ENCODE assay signal across 1 cellular context in genomic region chr15:89822030-89822429, GRCh38.
TF ChIP-seq lines count a peak whose summit lies in the region.

No MANE protein-coding gene starts in this region.

TF ChIP-seq in H1, 55 proteins besides CTCF, POLR2A, EP300 and RAD21 (continued from another document):
- no peak for TF ChIP-seq BACH1 (IDR thresholded peaks at IDR 0.05; ENCODE audit: low read length)
- TF ChIP-seq JUND (IDR thresholded peaks at IDR 0.05; ENCODE audit: low read length) = no peak
- no peak for TF ChIP-seq KDM1A (IDR thresholded peaks at IDR 0.05; ENCODE audit: borderline replicate concordance, low read length)
- TF ChIP-seq EZH2 (IDR thresholded peaks at IDR 0.05; ENCODE audit: low read depth, low read length, severe bottlenecking) = no peak
- TF ChIP-seq CREB1 (IDR thresholded peaks at IDR 0.05) = no peak
- TF ChIP-seq GABPA (IDR thresholded peaks at IDR 0.05; ENCODE audit: borderline replicate concordance, insufficient read depth, low read length) = no peak
- TF ChIP-seq CEBPB (IDR thresholded peaks at IDR 0.05; ENCODE audit: low read depth, low read length) = no peak
- TF ChIP-seq RNF2 (IDR thresholded peaks at IDR 0.05; ENCODE audit: borderline replicate concordance, low read depth, low read length, missing control alignments, poor library complexity, severe bottlenecking) = no peak
- TF ChIP-seq BRCA1 (IDR thresholded peaks at IDR 0.05; ENCODE audit: low read depth, low read length) = no peak
- no peak for TF ChIP-seq EGR1 (IDR thresholded peaks at IDR 0.05; ENCODE audit: borderline replicate concordance, low read depth, low read length)
- TF ChIP-seq TBP (IDR thresholded peaks at IDR 0.05; ENCODE audit: low read depth, low read length) = no peak
TF ChIP-seq in H1: peak in this region for 0.
